23 cellular contexts compared by ENCODE assay signal in genomic region chr18:36038102-36038663, GRCh38.
"Had no signal": no experiment of that assay in that cellular context is flagged by ENCODE, and none has a peak within 500 bp of the region (broad histone marks: within the 10 kb centered on the region; RNA-seq: fewer than 3 reads in every experiment).

No MANE protein-coding gene starts in this region.

- DNase-seq: islet precursor cell; left ventricle myocardium inferior; midbrain; mucosa of descending colon; naive thymus-derived CD4-positive, alpha-beta T cell; ovary; retina; right cardiac atrium; sigmoid colon; small intestine; spleen; stimulated activated CD4-positive, alpha-beta T cell treated with anti-CD3 and anti-CD28 coated beads, Interleukin-4, amount 100 ng/mL, for 24 hours; stimulated activated naive CD4-positive, alpha-beta T cell; stomach; testis; thyroid gland; transverse colon; upper lobe of right lung had no signal

- H3K27ac ChIP-seq: hepatocyte, left ventricle myocardium inferior, ovary, prostate gland, sigmoid colon, spleen, stomach, testis, thyroid gland, transverse colon, upper lobe of right lung had no signal

- H3K27me3 Mint-ChIP-seq: memory B cell; naive thymus-derived CD4-positive, alpha-beta T cell; natural killer cell treated with Interleukin-12 subunit alpha and Interleukin-12 subunit beta and Interleukin-15 and Interleukin-18, amount 100 ng/mL, for 72 hours had no signal

- H3K27ac Mint-ChIP-seq: natural killer cell treated with Interleukin-12 subunit alpha and Interleukin-12 subunit beta and Interleukin-15 and Interleukin-18, amount 100 ng/mL, for 72 hours; stimulated activated effector memory CD8-positive, alpha-beta T cell treated with anti-CD3 and anti-CD28 coated beads, Interleukin-12 subunit alpha, Interleukin-12 subunit beta, amount 100 ng/mL, for 72 hours had no signal

- H3K36me3 Mint-ChIP-seq: stimulated activated effector memory CD8-positive, alpha-beta T cell treated with anti-CD3 and anti-CD28 coated beads, Interleukin-12 subunit alpha, Interleukin-12 subunit beta, amount 100 ng/mL, for 72 hours had no signal

- H3K27me3 ChIP-seq: hepatocyte, ovary, sigmoid colon, spleen, stomach, testis, thyroid gland, transverse colon, upper lobe of right lung had no signal

- ATAC-seq: mucosa of descending colon; naive thymus-derived CD4-positive, alpha-beta T cell; natural killer cell treated with Interleukin-12 subunit alpha and Interleukin-12 subunit beta and Interleukin-15 and Interleukin-18, amount 100 ng/mL, for 72 hours; right cardiac atrium; stimulated activated effector memory CD8-positive, alpha-beta T cell treated with anti-CD3 and anti-CD28 coated beads, Interleukin-12 subunit alpha, Interleukin-12 subunit beta, amount 100 ng/mL, for 72 hours; upper lobe of right lung had no signal

- H3K4me3 Mint-ChIP-seq: memory B cell; natural killer cell treated with Interleukin-12 subunit alpha and Interleukin-12 subunit beta and Interleukin-15 and Interleukin-18, amount 100 ng/mL, for 72 hours; stimulated activated effector memory CD8-positive, alpha-beta T cell treated with anti-CD3 and anti-CD28 coated beads, Interleukin-12 subunit alpha, Interleukin-12 subunit beta, amount 100 ng/mL, for 72 hours had no signal

- H3K9me3 Mint-ChIP-seq: natural killer cell treated with Interleukin-12 subunit alpha and Interleukin-12 subunit beta and Interleukin-15 and Interleukin-18, amount 100 ng/mL, for 72 hours; stimulated activated effector memory CD8-positive, alpha-beta T cell treated with anti-CD3 and anti-CD28 coated beads, Interleukin-12 subunit alpha, Interleukin-12 subunit beta, amount 100 ng/mL, for 72 hours had no signal

- H3K9me3 ChIP-seq: prostate gland, testis, thyroid gland had no signal

- H3K4me1 ChIP-seq: prostate gland, testis, upper lobe of right lung had no signal

- H3K36me3 ChIP-seq: ovary, prostate gland, sigmoid colon, thyroid gland, upper lobe of right lung had no signal

- H3K4me3 ChIP-seq: hepatocyte, left ventricle myocardium inferior, mucosa of descending colon, ovary, prostate gland, sigmoid colon, spleen, stomach, testis, thyroid gland, transverse colon, upper lobe of right lung had no signal
